In the genomic region with DNA sequence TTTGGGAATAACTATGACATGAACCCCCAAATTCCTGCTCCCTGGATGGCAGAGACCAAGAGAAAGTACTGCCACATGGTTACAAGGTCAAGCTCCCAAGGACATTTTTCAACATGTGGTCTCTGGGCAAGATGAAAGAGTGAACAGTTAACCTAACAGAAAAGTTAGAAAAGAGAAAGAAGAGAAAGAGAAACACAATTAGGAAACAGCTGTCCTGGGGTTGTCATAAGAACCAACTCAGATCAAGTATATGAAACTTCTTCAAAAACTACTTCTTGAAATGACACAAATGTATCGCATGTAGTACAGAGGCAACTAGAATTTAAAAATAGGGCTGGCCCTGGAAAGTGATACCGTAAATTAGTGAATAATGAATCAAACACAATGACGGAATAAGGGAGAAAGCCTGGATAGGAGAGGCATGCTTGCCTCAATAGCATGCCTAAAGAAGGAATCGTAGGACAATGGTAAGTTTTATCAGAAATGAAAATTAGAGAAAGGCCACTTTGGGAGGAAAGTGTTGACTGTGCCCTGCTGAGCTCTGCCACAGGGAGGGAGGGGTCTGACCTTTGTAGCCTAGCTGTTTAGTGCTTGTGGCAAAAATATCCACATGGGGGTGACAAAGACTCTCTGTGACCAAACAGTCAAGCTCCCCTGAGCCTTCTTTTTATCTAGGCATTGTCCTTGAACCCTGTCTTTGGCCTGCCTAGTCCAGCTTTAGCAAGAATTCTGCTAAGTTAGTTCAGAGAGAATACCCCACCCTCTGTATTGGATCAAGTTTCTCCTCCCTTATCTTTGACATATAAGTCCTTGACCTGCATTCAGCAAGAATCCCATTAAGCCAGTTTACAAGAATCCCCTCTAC, we compare ENCODE assay signal across 1 cellular context.
TF ChIP-seq lines count a peak whose summit lies in the region.

No MANE protein-coding gene starts in this region.

TF ChIP-seq in HepG2, 621 proteins besides CTCF, POLR2A, EP300 and RAD21 (continues in another document):
- TF ChIP-seq ZSCAN30 (CRISPR knock-in tag; IDR thresholded peaks at IDR 0.05) (no peak), ZNF891 (CRISPR knock-in tag; IDR thresholded peaks at IDR 0.05) (no peak), U2AF1 (optimal IDR thresholded peaks at IDR 0.05; ENCODE audit: low read depth, low read length) (no peak), NR2F6 (IDR thresholded peaks at IDR 0.05) (peak; percentile 93), NR2F6 (CRISPR knock-in tag; IDR thresholded peaks at IDR 0.05) (peak; percentile 93), ZNF331 (CRISPR knock-in tag; IDR thresholded peaks at IDR 0.05) (peak; percentile 97), HNF4A (CRISPR knock-in tag; IDR thresholded peaks at IDR 0.05) (peak; percentile 97), KDM2A (CRISPR knock-in tag; IDR thresholded peaks at IDR 0.05; ENCODE audit: borderline replicate concordance, low read depth) (0 out of 2 replicates have a peak, but pooled peaks have one; percentile 48), SMC3 (IDR thresholded peaks at IDR 0.05; ENCODE audit: low read length) (peak; percentile 92), SKI (IDR thresholded peaks at IDR 0.05; ENCODE audit: partially characterized antibody) (peak; percentile 13), ZNF260 (CRISPR knock-in tag; IDR thresholded peaks at IDR 0.05; ENCODE audit: borderline replicate concordance, low read depth) (no peak), SMARCC2 (IDR thresholded peaks at IDR 0.05) (0 out of 2 replicates have a peak, but pooled peaks have one; percentile 21), KMT2B (CRISPR knock-in tag; IDR thresholded peaks at IDR 0.05) (peak; percentile 40; the same call in 1 of the 2 replicates), KAT7 (CRISPR knock-in tag; IDR thresholded peaks at IDR 0.05; ENCODE audit: borderline replicate concordance) (no peak), ZNF747 (CRISPR knock-in tag; IDR thresholded peaks at IDR 0.05; ENCODE audit: borderline replicate concordance) (no peak), PPARG (CRISPR knock-in tag; conservative IDR thresholded peaks at IDR 0.05) (peak; percentile 79), SP1 (IDR thresholded peaks at IDR 0.05) (no peak), SP1 (CRISPR knock-in tag; IDR thresholded peaks at IDR 0.05) (no peak), MEF2D (CRISPR knock-in tag; IDR thresholded peaks at IDR 0.05) (peak; percentile 21; the same call in 1 of the 2 replicates), ZBTB7B (CRISPR knock-in tag; IDR thresholded peaks at IDR 0.05) (peak; percentile 51; the same call in 1 of the 2 replicates), TEAD3 (CRISPR knock-in tag; optimal IDR thresholded peaks at IDR 0.05; ENCODE audit: borderline replicate concordance) (peak; percentile 64), SAP130 (CRISPR knock-in tag; IDR thresholded peaks at IDR 0.05; ENCODE audit: low read depth) (peak; percentile 71; the same call in 1 of the 2 replicates), SNAI1 (CRISPR knock-in tag; IDR thresholded peaks at IDR 0.05; ENCODE audit: borderline replicate concordance) (0 out of 2 replicates have a peak, but pooled peaks have one; percentile 31), KDM6A (CRISPR knock-in tag; IDR thresholded peaks at IDR 0.05; ENCODE audit: low read depth) (peak; percentile 59; the same call in 1 of the 2 replicates), SALL2 (CRISPR knock-in tag; IDR thresholded peaks at IDR 0.05) (peak; percentile 42; the same call in 1 of the 2 replicates), ZNF749 (CRISPR knock-in tag; IDR thresholded peaks at IDR 0.05; ENCODE audit: borderline replicate concordance) (0 out of 2 replicates have a peak, but pooled peaks have one; percentile 51), AHR (CRISPR knock-in tag; IDR thresholded peaks at IDR 0.05) (no peak), KDM1A (CRISPR knock-in tag; IDR thresholded peaks at IDR 0.05) (0 out of 2 replicates have a peak, but pooled peaks have one; percentile 38), CEBPB (IDR thresholded peaks at IDR 0.05; ENCODE audit: borderline replicate concordance, low read depth, low read length) (peak; percentile 70; the same call in 1 of the 2 replicates), ETV5 (CRISPR knock-in tag; IDR thresholded peaks at IDR 0.05; ENCODE audit: borderline replicate concordance) (peak; percentile 27; the same call in 1 of the 2 replicates), SP5 (CRISPR knock-in tag; IDR thresholded peaks at IDR 0.05; ENCODE audit: borderline replicate concordance, low read depth) (peak; percentile 78), SSRP1 (CRISPR knock-in tag; IDR thresholded peaks at IDR 0.05) (peak; percentile 72; the same call in 1 of the 2 replicates), ISL2 (CRISPR knock-in tag; IDR thresholded peaks at IDR 0.05) (peak; percentile 78), ZBTB21 (CRISPR knock-in tag; IDR thresholded peaks at IDR 0.05) (no peak), NR2F1 (CRISPR knock-in tag; IDR thresholded peaks at IDR 0.05) (peak; percentile 89 to 90), MIER2 (CRISPR knock-in tag; IDR thresholded peaks at IDR 0.05) (peak; percentile 79), ZNF205 (CRISPR knock-in tag; IDR thresholded peaks at IDR 0.05) (peak; percentile 67; the same call in 1 of the 2 replicates), RFXANK (CRISPR knock-in tag; IDR thresholded peaks at IDR 0.05) (peak; percentile 67; the same call in 1 of the 2 replicates), SRF (IDR thresholded peaks at IDR 0.05; ENCODE audit: low read depth, low read length) (0 out of 2 replicates have a peak, but pooled peaks have one; percentile 28), SMYD3 (CRISPR knock-in tag; IDR thresholded peaks at IDR 0.05) (peak; percentile 90; the same call in 1 of the 2 replicates), ZSCAN9 (CRISPR knock-in tag; IDR thresholded peaks at IDR 0.05; ENCODE audit: borderline replicate concordance) (peak; percentile 74; the same call in 1 of the 2 replicates), KDM3A (CRISPR knock-in tag; IDR thresholded peaks at IDR 0.05; ENCODE audit: low read depth) (peak; percentile 90; the same call in 1 of the 2 replicates), ZFP36 (IDR thresholded peaks at IDR 0.05; ENCODE audit: borderline replicate concordance, low read depth, low read length, partially characterized antibody) (peak; percentile 32)
- TF ChIP-seq, protein P1, sequence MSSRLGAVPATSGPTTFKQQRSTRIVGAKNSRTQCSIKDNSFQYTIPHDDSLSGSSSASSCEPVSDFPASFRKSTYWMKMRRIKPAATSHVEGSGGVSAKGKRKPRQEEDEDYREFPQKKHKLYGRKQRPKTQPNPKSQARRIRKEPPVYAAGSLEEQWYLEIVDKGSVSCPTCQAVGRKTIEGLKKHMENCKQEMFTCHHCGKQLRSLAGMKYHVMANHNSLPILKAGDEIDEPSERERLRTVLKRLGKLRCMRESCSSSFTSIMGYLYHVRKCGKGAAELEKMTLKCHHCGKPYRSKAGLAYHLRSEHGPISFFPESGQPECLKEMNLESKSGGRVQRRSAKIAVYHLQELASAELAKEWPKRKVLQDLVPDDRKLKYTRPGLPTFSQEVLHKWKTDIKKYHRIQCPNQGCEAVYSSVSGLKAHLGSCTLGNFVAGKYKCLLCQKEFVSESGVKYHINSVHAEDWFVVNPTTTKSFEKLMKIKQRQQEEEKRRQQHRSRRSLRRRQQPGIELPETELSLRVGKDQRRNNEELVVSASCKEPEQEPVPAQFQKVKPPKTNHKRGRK (CRISPR knock-in tag; IDR thresholded peaks at IDR 0.05): 0 out of 2 replicates have a peak, but pooled peaks have one; percentile 25
- TF ChIP-seq, protein P2, sequence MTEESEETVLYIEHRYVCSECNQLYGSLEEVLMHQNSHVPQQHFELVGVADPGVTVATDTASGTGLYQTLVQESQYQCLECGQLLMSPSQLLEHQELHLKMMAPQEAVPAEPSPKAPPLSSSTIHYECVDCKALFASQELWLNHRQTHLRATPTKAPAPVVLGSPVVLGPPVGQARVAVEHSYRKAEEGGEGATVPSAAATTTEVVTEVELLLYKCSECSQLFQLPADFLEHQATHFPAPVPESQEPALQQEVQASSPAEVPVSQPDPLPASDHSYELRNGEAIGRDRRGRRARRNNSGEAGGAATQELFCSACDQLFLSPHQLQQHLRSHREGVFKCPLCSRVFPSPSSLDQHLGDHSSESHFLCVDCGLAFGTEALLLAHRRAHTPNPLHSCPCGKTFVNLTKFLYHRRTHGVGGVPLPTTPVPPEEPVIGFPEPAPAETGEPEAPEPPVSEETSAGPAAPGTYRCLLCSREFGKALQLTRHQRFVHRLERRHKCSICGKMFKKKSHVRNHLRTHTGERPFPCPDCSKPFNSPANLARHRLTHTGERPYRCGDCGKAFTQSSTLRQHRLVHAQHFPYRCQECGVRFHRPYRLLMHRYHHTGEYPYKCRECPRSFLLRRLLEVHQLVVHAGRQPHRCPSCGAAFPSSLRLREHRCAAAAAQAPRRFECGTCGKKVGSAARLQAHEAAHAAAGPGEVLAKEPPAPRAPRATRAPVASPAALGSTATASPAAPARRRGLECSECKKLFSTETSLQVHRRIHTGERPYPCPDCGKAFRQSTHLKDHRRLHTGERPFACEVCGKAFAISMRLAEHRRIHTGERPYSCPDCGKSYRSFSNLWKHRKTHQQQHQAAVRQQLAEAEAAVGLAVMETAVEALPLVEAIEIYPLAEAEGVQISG (CRISPR knock-in tag; IDR thresholded peaks at IDR 0.05): peak; percentile 59
- TF ChIP-seq, protein P3, sequence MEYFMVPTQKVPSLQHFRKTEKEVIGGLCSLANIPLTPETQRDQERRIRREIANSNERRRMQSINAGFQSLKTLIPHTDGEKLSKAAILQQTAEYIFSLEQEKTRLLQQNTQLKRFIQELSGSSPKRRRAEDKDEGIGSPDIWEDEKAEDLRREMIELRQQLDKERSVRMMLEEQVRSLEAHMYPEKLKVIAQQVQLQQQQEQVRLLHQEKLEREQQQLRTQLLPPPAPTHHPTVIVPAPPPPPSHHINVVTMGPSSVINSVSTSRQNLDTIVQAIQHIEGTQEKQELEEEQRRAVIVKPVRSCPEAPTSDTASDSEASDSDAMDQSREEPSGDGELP (IDR thresholded peaks at IDR 0.05; ENCODE audit: borderline replicate concordance, low read depth): peak; percentile 19; the same call in 1 of the 2 replicates
- TF ChIP-seq, protein P4, sequence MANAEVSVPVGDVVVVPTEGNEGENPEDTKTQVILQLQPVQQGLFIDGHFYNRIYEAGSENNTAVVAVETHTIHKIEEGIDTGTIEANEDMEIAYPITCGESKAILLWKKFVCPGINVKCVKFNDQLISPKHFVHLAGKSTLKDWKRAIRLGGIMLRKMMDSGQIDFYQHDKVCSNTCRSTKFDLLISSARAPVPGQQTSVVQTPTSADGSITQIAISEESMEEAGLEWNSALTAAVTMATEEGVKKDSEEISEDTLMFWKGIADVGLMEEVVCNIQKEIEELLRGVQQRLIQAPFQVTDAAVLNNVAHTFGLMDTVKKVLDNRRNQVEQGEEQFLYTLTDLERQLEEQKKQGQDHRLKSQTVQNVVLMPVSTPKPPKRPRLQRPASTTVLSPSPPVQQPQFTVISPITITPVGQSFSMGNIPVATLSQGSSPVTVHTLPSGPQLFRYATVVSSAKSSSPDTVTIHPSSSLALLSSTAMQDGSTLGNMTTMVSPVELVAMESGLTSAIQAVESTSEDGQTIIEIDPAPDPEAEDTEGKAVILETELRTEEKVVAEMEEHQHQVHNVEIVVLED (CRISPR knock-in tag; IDR thresholded peaks at IDR 0.05; ENCODE audit: borderline replicate concordance): 0 out of 2 replicates have a peak, but pooled peaks have one; percentile 39
- TF ChIP-seq, protein P5, sequence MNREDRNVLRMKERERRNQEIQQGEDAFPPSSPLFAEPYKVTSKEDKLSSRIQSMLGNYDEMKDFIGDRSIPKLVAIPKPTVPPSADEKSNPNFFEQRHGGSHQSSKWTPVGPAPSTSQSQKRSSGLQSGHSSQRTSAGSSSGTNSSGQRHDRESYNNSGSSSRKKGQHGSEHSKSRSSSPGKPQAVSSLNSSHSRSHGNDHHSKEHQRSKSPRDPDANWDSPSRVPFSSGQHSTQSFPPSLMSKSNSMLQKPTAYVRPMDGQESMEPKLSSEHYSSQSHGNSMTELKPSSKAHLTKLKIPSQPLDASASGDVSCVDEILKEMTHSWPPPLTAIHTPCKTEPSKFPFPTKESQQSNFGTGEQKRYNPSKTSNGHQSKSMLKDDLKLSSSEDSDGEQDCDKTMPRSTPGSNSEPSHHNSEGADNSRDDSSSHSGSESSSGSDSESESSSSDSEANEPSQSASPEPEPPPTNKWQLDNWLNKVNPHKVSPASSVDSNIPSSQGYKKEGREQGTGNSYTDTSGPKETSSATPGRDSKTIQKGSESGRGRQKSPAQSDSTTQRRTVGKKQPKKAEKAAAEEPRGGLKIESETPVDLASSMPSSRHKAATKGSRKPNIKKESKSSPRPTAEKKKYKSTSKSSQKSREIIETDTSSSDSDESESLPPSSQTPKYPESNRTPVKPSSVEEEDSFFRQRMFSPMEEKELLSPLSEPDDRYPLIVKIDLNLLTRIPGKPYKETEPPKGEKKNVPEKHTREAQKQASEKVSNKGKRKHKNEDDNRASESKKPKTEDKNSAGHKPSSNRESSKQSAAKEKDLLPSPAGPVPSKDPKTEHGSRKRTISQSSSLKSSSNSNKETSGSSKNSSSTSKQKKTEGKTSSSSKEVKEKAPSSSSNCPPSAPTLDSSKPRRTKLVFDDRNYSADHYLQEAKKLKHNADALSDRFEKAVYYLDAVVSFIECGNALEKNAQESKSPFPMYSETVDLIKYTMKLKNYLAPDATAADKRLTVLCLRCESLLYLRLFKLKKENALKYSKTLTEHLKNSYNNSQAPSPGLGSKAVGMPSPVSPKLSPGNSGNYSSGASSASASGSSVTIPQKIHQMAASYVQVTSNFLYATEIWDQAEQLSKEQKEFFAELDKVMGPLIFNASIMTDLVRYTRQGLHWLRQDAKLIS (CRISPR knock-in tag; IDR thresholded peaks at IDR 0.05): peak; percentile 38; the same call in 1 of the 2 replicates
- TF ChIP-seq, protein P6, sequence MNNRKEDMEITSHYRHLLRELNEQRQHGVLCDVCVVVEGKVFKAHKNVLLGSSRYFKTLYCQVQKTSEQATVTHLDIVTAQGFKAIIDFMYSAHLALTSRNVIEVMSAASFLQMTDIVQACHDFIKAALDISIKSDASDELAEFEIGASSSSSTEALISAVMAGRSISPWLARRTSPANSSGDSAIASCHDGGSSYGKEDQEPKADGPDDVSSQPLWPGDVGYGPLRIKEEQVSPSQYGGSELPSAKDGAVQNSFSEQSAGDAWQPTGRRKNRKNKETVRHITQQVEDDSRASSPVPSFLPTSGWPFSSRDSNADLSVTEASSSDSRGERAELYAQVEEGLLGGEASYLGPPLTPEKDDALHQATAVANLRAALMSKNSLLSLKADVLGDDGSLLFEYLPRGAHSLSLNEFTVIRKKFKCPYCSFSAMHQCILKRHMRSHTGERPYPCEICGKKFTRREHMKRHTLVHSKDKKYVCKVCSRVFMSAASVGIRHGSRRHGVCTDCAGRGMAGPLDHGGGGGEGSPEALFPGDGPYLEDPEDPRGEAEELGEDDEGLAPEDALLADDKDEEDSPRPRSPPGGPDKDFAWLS (CRISPR knock-in tag; IDR thresholded peaks at IDR 0.05; ENCODE audit: borderline replicate concordance): no peak
- TF ChIP-seq, protein P7, sequence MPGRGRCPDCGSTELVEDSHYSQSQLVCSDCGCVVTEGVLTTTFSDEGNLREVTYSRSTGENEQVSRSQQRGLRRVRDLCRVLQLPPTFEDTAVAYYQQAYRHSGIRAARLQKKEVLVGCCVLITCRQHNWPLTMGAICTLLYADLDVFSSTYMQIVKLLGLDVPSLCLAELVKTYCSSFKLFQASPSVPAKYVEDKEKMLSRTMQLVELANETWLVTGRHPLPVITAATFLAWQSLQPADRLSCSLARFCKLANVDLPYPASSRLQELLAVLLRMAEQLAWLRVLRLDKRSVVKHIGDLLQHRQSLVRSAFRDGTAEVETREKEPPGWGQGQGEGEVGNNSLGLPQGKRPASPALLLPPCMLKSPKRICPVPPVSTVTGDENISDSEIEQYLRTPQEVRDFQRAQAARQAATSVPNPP (CRISPR knock-in tag; IDR thresholded peaks at IDR 0.05): 0 out of 2 replicates have a peak, but pooled peaks have one; percentile 59
